ENCODE assay signal across 11 cellular contexts in the genomic region with DNA sequence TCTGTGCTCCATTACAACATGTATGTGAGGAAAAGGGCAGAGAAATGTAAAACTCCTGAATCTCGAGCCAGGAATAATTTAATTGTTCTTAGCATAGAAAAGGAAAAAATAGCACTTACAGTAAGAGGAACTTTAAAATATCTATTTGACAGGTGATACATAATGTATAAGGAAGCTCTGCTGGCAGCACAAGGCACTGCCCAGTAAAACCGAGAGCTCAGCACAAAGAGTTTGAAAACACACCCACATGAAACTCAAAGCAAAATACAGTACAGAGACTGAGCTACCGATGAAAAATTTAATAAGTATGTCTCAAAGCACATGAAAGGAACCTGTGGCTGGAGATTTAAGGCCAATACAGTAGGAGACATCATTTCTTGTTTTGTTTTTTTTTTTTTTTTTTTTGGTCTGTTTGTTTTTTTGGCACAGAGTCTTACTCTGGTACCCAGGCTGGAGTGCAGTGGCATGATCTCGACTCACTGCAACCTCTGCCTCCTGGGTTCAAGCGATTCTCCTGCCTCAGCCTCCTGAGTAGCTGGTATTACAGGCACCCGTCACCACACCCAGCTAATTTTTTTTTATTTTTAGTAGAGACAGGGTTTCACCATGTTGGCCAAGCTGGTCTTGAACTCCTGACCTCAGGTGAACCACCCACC. TPM values are rescaled to one million over a fixed set of nuclear protein-coding genes. Genes with fewer than 3 reads are reported as not detected.
A peak's percentile ranks its signal among the peaks of the same experiment; 100 is the strongest.
DNase-seq lines count a peak whose midpoint lies in the region; ATAC-seq and TF ChIP-seq lines count a peak whose summit lies in the region.
"Had no signal": no experiment of that assay in that cellular context is flagged by ENCODE, and none has a peak within 500 bp of the region (broad histone marks: within the 10 kb centered on the region; RNA-seq: fewer than 3 reads in every experiment).

No MANE protein-coding gene starts in this region.

- POLR2A ChIA-PET in activated CD4-positive, alpha-beta T cell treated with anti-CD3 and anti-CD28 coated beads for 36 hours (lab: Charles Lee): interaction anchor here (0.6 to 1.2 kb wide), 6 partner anchors 9 to 717 kb away, joined by 3 to 6 read pairs (median 4); a partner anchor contains a TSS

- intact Hi-C loops in activated CD4-positive, alpha-beta T cell treated with anti-CD3 and anti-CD28 coated beads for 36 hours (cut with DNase I, micrococcal nuclease): loop anchor here (1.0 kb wide), 2 partner anchors 9 to 16 kb away; no protein-coding TSS in a partner anchor

- CTCF ChIA-PET in activated CD4-positive, alpha-beta T cell treated with anti-CD3 and anti-CD28 coated beads for 36 hours (lab: Charles Lee): interaction anchor here (0.8 to 10.3 kb wide), 7 partner anchors 10 to 97 kb away, joined by 3 to 228 read pairs (median 4); a partner anchor contains a TSS

- no peak for TF ChIP-seq CTCF in RWPE2 (IDR thresholded peaks at IDR 0.05; ENCODE audit: poor library complexity, severe bottlenecking)

- H3K27me3 ChIP-seq in RWPE2 (ENCODE audit: insufficient read depth, poor library complexity, severe bottlenecking) (no peaks in the 10 kb centered on the region), rectal smooth muscle tissue (ENCODE audit: control insufficient read depth, insufficient read depth, low read length) (no peaks in the 10 kb centered on the region)

- peaks cover 16% of the 10 kb centered on the region for H3K36me3 ChIP-seq in RWPE2 (ENCODE audit: low read depth)
- H3K36me3 ChIP-seq in rectal smooth muscle tissue (ENCODE audit: control insufficient read depth, insufficient read depth, low read length): no peaks in the 10 kb centered on the region

- peaks cover 15% of the 10 kb centered on the region for H3K36me3 Mint-ChIP-seq in activated CD4-positive, alpha-beta T cell treated with anti-CD3 and anti-CD28 coated beads for 36 hours (ENCODE audit: low read depth)

- H3K4me3 ChIP-seq in RWPE2 (ENCODE audit: severe bottlenecking): no peak overlapping the region
- H3K4me3 ChIP-seq in rectal smooth muscle tissue (ENCODE audit: low read length): no peak overlapping the region

- H3K27ac Mint-ChIP-seq in activated CD4-positive, alpha-beta T cell treated with anti-CD3 and anti-CD28 coated beads for 36 hours: peak overlapping the region; percentile 47
- H3K27ac Mint-ChIP-seq: activated naive CD8-positive, alpha-beta T cell treated with anti-CD3 and anti-CD28 coated beads, Interleukin-2, amount 10 ng/mL, durations not matched to agents 7 days and 5 days had no signal

- peak; percentile 78 for ATAC-seq in activated CD4-positive, alpha-beta T cell treated with anti-CD3 and anti-CD28 coated beads for 36 hours
- peak; percentile 47 for ATAC-seq in GM21619 (IDR thresholded peaks at IDR 0.05; ENCODE audit: unreplicated experiment)
- no peak for ATAC-seq in RWPE2 (ENCODE audit: low read depth)
- ATAC-seq: left colon had no signal

- H3K27ac ChIP-seq in RWPE2 (ENCODE audit: poor library complexity, severe bottlenecking) (peak overlapping the region; percentile 98), rectal smooth muscle tissue (ENCODE audit: low read depth, low read length) (peak overlapping the region; percentile 56)

- H3K9me3 Mint-ChIP-seq in activated CD4-positive, alpha-beta T cell treated with anti-CD3 and anti-CD28 coated beads for 36 hours (ENCODE audit: low read depth): no peaks in the 10 kb centered on the region
- H3K9me3 Mint-ChIP-seq: activated naive CD8-positive, alpha-beta T cell treated with anti-CD3 and anti-CD28 coated beads, Interleukin-2, amount 10 ng/mL, durations not matched to agents 7 days and 5 days had no signal

- peaks cover 51% of the 10 kb centered on the region for H3K4me1 ChIP-seq in RWPE2 (ENCODE audit: insufficient read depth, poor library complexity, severe bottlenecking)
- peaks cover 32% of the 10 kb centered on the region for H3K4me1 ChIP-seq in rectal smooth muscle tissue (ENCODE audit: control insufficient read depth, insufficient read depth, low read length)

- H3K27me3 Mint-ChIP-seq in activated CD4-positive, alpha-beta T cell treated with anti-CD3 and anti-CD28 coated beads for 36 hours: no peaks in the 10 kb centered on the region
- H3K27me3 Mint-ChIP-seq: activated naive CD8-positive, alpha-beta T cell treated with anti-CD3 and anti-CD28 coated beads, Interleukin-2, amount 10 ng/mL, durations not matched to agents 7 days and 5 days had no signal

- no peak overlapping the region for H3K4me3 Mint-ChIP-seq in activated CD4-positive, alpha-beta T cell treated with anti-CD3 and anti-CD28 coated beads for 36 hours
- H3K4me3 Mint-ChIP-seq: activated naive CD8-positive, alpha-beta T cell treated with anti-CD3 and anti-CD28 coated beads, Interleukin-2, amount 10 ng/mL, durations not matched to agents 7 days and 5 days had no signal

- no peaks in the 10 kb centered on the region for H3K9me3 ChIP-seq in RWPE2 (ENCODE audit: severe bottlenecking)

- H3K4me1 Mint-ChIP-seq in activated CD4-positive, alpha-beta T cell treated with anti-CD3 and anti-CD28 coated beads for 36 hours: peaks cover 53% of the 10 kb centered on the region

- no peak overlapping the region for H3K9ac ChIP-seq in rectal smooth muscle tissue (ENCODE audit: low read length)

- DNase-seq in activated CD4-positive, alpha-beta T cell treated with anti-CD3 and anti-CD28 coated beads for 36 hours: peak; percentile 53
- DNase-seq in activated CD4-positive, alpha-beta T cell treated with anti-CD3 and anti-CD28 coated beads, Interleukin-2, amount 50 U/mL, for 1 hour: no peak
- DNase-seq in RWPE2 (ENCODE audit: low spot score) (no peak), NCI-H1694 treated with DMSO at 0.1 percent for 48 hours (lab: John Stamatoyannopoulos, UW) (no peak), pons (ENCODE audit: low spot score) (no peak), AG08395 (ENCODE audit: low spot score) (no peak)
- DNase-seq: activated naive CD8-positive, alpha-beta T cell treated with anti-CD3 and anti-CD28 coated beads, Interleukin-2, amount 10 ng/mL, durations not matched to agents 7 days and 5 days; left colon; NCI-H1417 had no signal

RNA-seq across cellular contexts. Expression of a gene that starts 19.2 kb away (rescaled TPM):
- total RNA-seq in activated CD4-positive, alpha-beta T cell treated with anti-CD3 and anti-CD28 coated beads for 36 hours: 10 to 100 TPM; 53.9 to 58.6 TPM
